Comparison of ENCODE assay signal across 8 cellular contexts in the genomic region with DNA sequence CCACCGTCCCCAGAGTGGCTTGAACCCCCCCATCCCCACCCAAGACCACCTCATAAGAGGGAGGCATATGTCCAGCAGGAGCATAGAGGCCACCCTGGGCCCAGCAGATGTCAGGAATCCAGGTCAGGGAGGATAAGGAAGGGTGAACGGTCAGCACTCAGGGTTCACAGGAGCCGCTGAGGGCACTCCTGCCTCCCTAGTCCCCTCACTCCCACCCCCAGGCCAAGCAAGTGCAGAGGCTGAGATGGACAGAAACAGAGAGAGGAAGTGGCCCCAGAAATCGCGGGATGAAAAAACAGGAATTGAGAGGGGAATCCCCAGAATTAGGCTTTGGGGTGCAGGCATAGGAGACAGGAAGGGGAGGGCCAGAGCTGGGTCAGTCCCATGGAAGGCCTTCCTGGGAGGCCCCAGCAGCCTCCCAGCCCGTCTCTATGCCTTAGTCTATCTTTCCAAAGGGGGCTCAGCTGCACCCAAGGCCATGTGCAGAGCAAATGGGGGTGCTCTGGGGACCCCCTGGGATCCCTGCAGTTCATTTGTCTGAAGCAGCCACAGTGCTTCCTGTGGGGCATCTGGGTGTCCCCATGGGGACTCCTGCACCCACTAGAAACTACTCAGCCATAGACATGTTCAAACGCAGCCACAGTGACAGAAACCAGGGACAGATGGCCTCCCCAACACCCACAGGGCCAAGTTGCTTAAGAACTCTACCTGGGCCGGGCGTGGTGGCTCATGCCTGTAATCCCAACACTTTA. TPM values are rescaled to one million over a fixed set of nuclear protein-coding genes. Genes with fewer than 3 reads are reported as not detected.
A peak's percentile ranks its signal among the peaks of the same experiment; 100 is the strongest.
DNase-seq lines count a peak whose midpoint lies in the region; ATAC-seq and TF ChIP-seq lines count a peak whose summit lies in the region.

No MANE protein-coding gene starts in this region.

- peak overlapping the region; percentile 83 for H3K27ac Mint-ChIP-seq in T-helper 2 cell treated with Interferon-gamma antibody and Interleukin-4, amounts not matched to agents 5 μg/mL and 100 μg/mL, for 36 hours

- no peaks in the 10 kb centered on the region for H3K9me3 ChIP-seq in iPS DF 6.9 (ENCODE audit: control insufficient read depth, insufficient read depth, low read length)
- no peaks in the 10 kb centered on the region for H3K9me3 ChIP-seq in thyroid gland

- H3K4me3 Mint-ChIP-seq in activated T-cell treated with anti-CD3 and anti-CD28 coated beads, Interleukin-2, amount 50 U/mL, for 4 hours: peak overlapping the region; percentile 76
- peak overlapping the region; percentile 85 for H3K4me3 Mint-ChIP-seq in T-helper 2 cell treated with Interferon-gamma antibody and Interleukin-4, amounts not matched to agents 5 μg/mL and 100 μg/mL, for 36 hours

- ATAC-seq in activated T-cell treated with anti-CD3 and anti-CD28 coated beads, Interleukin-2, amount 50 U/mL, for 4 hours: no peak
- ATAC-seq in HG02763 (IDR thresholded peaks at IDR 0.05; ENCODE audit: unreplicated experiment): peak; percentile 33

- H3K4me1 ChIP-seq in iPS DF 6.9 (ENCODE audit: control insufficient read depth, insufficient read depth, low read length) (peaks cover 6% of the 10 kb centered on the region), thyroid gland (peaks cover 13 to 30% of the 10 kb centered on the region in 2 donors)

- H3K36me3 ChIP-seq in iPS DF 6.9 (ENCODE audit: control insufficient read depth, insufficient read depth, low read length) (peaks cover 13% of the 10 kb centered on the region; the same call in 1 of the 2 replicates), thyroid gland (no peaks in the 10 kb centered on the region)

- no peaks in the 10 kb centered on the region for H3K27me3 Mint-ChIP-seq in activated T-cell treated with anti-CD3 and anti-CD28 coated beads, Interleukin-2, amount 50 U/mL, for 4 hours (ENCODE audit: low read depth)
- no peaks in the 10 kb centered on the region for H3K27me3 Mint-ChIP-seq in T-helper 2 cell treated with Interferon-gamma antibody and Interleukin-4, amounts not matched to agents 5 μg/mL and 100 μg/mL, for 36 hours (ENCODE audit: low read depth)

- intact Hi-C loops in thyroid gland (cut with DNase I): loop anchor here (5.0 kb wide), 1 partner anchor 261 kb away; no protein-coding TSS in a partner anchor

- H3K27ac ChIP-seq in iPS DF 6.9 (ENCODE audit: low read length) (no peak overlapping the region), thyroid gland (peak overlapping the region; percentile 66 to 93 (median 87))

- no peak for DNase-seq in activated T-cell treated with anti-CD3 and anti-CD28 coated beads, Interleukin-2, amount 50 U/mL, for 4 hours
- DNase-seq in activated T-cell treated with anti-CD3 and anti-CD28 coated beads, Interleukin-2, amount 50 U/mL, for 48 hours: no peak
- peak; percentile 17 for DNase-seq in T-helper 2 cell treated with Interferon-gamma antibody and Interleukin-4, amounts not matched to agents 5 μg/mL and 100 μg/mL, for 36 hours (ENCODE audit: low spot score)
- DNase-seq in iPS DF 6.9 (ENCODE audit: low read depth, low spot score): no peak
- DNase-seq in thyroid gland: no peak
- DNase-seq in cerebellar cortex (ENCODE audit: low spot score): no peak
- no peak for DNase-seq in epidermal melanocyte (ENCODE audit: insufficient read length, low spot score)

- WGBS in iPS DF 6.9 (ENCODE audit: insufficient coverage, insufficient read length): no CpG with 5 or more reads among the region's 9 CpGs
- 68 to 78% methylated on average over 8 of the region's 9 CpGs for WGBS in thyroid gland, 2 donors

- TF ChIP-seq CTCF in thyroid gland (IDR thresholded peaks at IDR 0.05): no peak

- TF ChIP-seq POLR2A in thyroid gland (IDR thresholded peaks at IDR 0.05): no peak

- H3K36me3 Mint-ChIP-seq in activated T-cell treated with anti-CD3 and anti-CD28 coated beads, Interleukin-2, amount 50 U/mL, for 4 hours (ENCODE audit: insufficient read depth): peaks cover 8% of the 10 kb centered on the region
- peaks cover 37% of the 10 kb centered on the region for H3K36me3 Mint-ChIP-seq in T-helper 2 cell treated with Interferon-gamma antibody and Interleukin-4, amounts not matched to agents 5 μg/mL and 100 μg/mL, for 36 hours (ENCODE audit: low read depth)

- peaks cover 37% of the 10 kb centered on the region for H3K4me1 Mint-ChIP-seq in activated T-cell treated with anti-CD3 and anti-CD28 coated beads, Interleukin-2, amount 50 U/mL, for 4 hours (ENCODE audit: low read depth)
- H3K4me1 Mint-ChIP-seq in T-helper 2 cell treated with Interferon-gamma antibody and Interleukin-4, amounts not matched to agents 5 μg/mL and 100 μg/mL, for 36 hours (ENCODE audit: low read depth): peaks cover 34% of the 10 kb centered on the region

- H3K4me3 ChIP-seq in iPS DF 6.9 (ENCODE audit: low read length) (peak overlapping the region; percentile 10; the same call in 1 of the 2 replicates), thyroid gland (replicated peaks in 1 of 3) (peak overlapping the region in 1 of 3 donors; percentile 65)

- H3K27me3 ChIP-seq in iPS DF 6.9 (ENCODE audit: control insufficient read depth, insufficient read depth, low read length) (no peaks in the 10 kb centered on the region), thyroid gland (no peaks in the 10 kb centered on the region)

- no peaks in the 10 kb centered on the region for H3K9me3 Mint-ChIP-seq in activated T-cell treated with anti-CD3 and anti-CD28 coated beads, Interleukin-2, amount 50 U/mL, for 4 hours
- peaks cover under 1% of the 10 kb centered on the region for H3K9me3 Mint-ChIP-seq in T-helper 2 cell treated with Interferon-gamma antibody and Interleukin-4, amounts not matched to agents 5 μg/mL and 100 μg/mL, for 36 hours

RNA-seq across cellular contexts. Expression of gene CMTM3, which starts 1.7 kb away (rescaled TPM):
- total RNA-seq in activated T-cell treated with anti-CD3 and anti-CD28 coated beads, Interleukin-2, amount 50 U/mL, for 4 hours: 10 to 100 TPM; 49.3 to 53.0 (median 51.4) TPM
- 10 to 100 TPM in 3 of 4 donors, 1 to 10 TPM in 1; 5.9 to 32.0 (median 21.3) TPM for total RNA-seq in thyroid gland

RNA-seq across cellular contexts. Expression of gene CMTM2, which starts 26.9 kb away (rescaled TPM):
- total RNA-seq in activated T-cell treated with anti-CD3 and anti-CD28 coated beads, Interleukin-2, amount 50 U/mL, for 4 hours: not detected
- total RNA-seq in thyroid gland: 1 to 10 TPM in 1 of 4 donors, under 1 TPM in 1, not detected in 2; 0.67 to 1.1 TPM

RNA-seq across cellular contexts. Expression of gene CMTM1, which starts 39.9 kb away (rescaled TPM):
- 1 to 10 TPM; 1.4 to 3.1 (median 2.3) TPM for total RNA-seq in activated T-cell treated with anti-CD3 and anti-CD28 coated beads, Interleukin-2, amount 50 U/mL, for 4 hours
- total RNA-seq in thyroid gland: 1 to 10 TPM in 1 of 4 donors, not detected in 3; 3.8 TPM

RNA-seq across cellular contexts. Expression of gene CKLF, which starts 53.8 kb away (rescaled TPM):
- 10 to 100 TPM; 52.4 to 63.6 (median 53.2) TPM for total RNA-seq in activated T-cell treated with anti-CD3 and anti-CD28 coated beads, Interleukin-2, amount 50 U/mL, for 4 hours
- total RNA-seq in thyroid gland: 10 to 100 TPM; 22.1 to 79.4 (median 49.9) TPM

RNA-seq across cellular contexts. Expression of gene TK2, which starts 56.3 kb away (rescaled TPM):
- total RNA-seq in activated T-cell treated with anti-CD3 and anti-CD28 coated beads, Interleukin-2, amount 50 U/mL, for 4 hours: 1 to 10 TPM; 3.6 to 4.6 (median 3.8) TPM
- total RNA-seq in thyroid gland: 10 to 100 TPM; 31.6 to 55.5 (median 46.6) TPM
